Comparison of ENCODE assay signal across 16 cellular contexts in the genomic region with DNA sequence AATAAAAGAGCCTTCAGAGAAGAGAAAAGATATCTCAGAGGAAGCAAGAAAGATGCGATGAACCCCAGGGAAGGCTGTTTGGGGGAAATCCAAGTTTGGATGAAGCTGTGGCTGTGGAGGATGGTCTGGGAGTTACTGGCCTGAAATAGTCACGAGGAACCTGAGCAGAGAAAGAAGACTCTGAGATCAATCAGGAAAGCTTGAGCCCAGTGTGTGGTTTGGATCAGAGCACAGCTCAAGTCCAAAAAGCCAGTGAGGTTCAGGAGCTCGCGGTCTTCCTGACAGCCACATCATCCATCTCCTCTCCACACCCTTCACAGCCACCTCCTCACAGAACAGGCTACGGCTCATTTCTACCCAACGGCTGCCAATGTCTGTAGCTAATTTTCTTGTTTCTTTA.
"Had no signal": no experiment of that assay in that cellular context is flagged by ENCODE, and none has a peak within 500 bp of the region (broad histone marks: within the 10 kb centered on the region; RNA-seq: fewer than 3 reads in every experiment).

No MANE protein-coding gene starts in this region.

- H3K4me1 ChIP-seq: gastrocnemius medialis, prostate gland had no signal

- H3K4me3 ChIP-seq: gastrocnemius medialis, prostate gland had no signal

- H3K4me3 Mint-ChIP-seq: activated B cell treated with CpG ODN at 0.5 μM for 24 hours; activated CD4-positive, alpha-beta T cell treated with anti-CD3 and anti-CD28 coated beads, Interleukin-2, amount 10 ng/mL, durations not matched to agents 24 days and 14 days; activated CD8-positive, alpha-beta T cell treated with anti-CD3 and anti-CD28 coated beads, Interleukin-2, amount 10 ng/mL, durations not matched to agents 7 days and 5 days; activated naive CD4-positive, alpha-beta T cell treated with anti-CD3 and anti-CD28 coated beads, Interleukin-2, amount 50 U/mL, for 24 hours; brain; memory B cell; natural killer cell treated with Interleukin-12 subunit alpha and Interleukin-12 subunit beta and Interleukin-15 and Interleukin-18, amount 100 ng/mL, for 72 hours; stimulated activated memory B cell treated with anti-CD40 and anti-IgM and Interleukin-4, amounts not matched to agents 10 μg/mL and 1 μg/mL and 100 μg/mL, for 72 hours; type B pancreatic cell had no signal

- ATAC-seq: activated CD8-positive, alpha-beta T cell treated with anti-CD3 and anti-CD28 coated beads, Interleukin-2, amount 10 ng/mL, durations not matched to agents 7 days and 5 days; gastrocnemius medialis; natural killer cell treated with Interleukin-12 subunit alpha and Interleukin-12 subunit beta and Interleukin-15 and Interleukin-18, amount 100 ng/mL, for 72 hours; stimulated activated memory B cell treated with anti-CD40 and anti-IgM and Interleukin-4, amounts not matched to agents 10 μg/mL and 1 μg/mL and 100 μg/mL, for 72 hours had no signal

- H3K9me3 Mint-ChIP-seq: activated CD4-positive, alpha-beta T cell treated with anti-CD3 and anti-CD28 coated beads, Interleukin-2, amount 10 ng/mL, durations not matched to agents 24 days and 14 days; natural killer cell treated with Interleukin-12 subunit alpha and Interleukin-12 subunit beta and Interleukin-15 and Interleukin-18, amount 100 ng/mL, for 72 hours; type B pancreatic cell had no signal

- H3K27ac ChIP-seq: gastrocnemius medialis, prostate gland had no signal

- H3K9me3 ChIP-seq: gastrocnemius medialis, prostate gland had no signal

- H3K4me1 Mint-ChIP-seq: activated B cell treated with CpG ODN at 0.5 μM for 24 hours; activated CD4-positive, alpha-beta T cell treated with anti-CD3 and anti-CD28 coated beads, Interleukin-2, amount 10 ng/mL, durations not matched to agents 24 days and 14 days; activated naive CD4-positive, alpha-beta T cell treated with anti-CD3 and anti-CD28 coated beads, Interleukin-2, amount 50 U/mL, for 24 hours; brain; memory B cell; stimulated activated memory B cell treated with anti-CD40 and anti-IgM and Interleukin-4, amounts not matched to agents 10 μg/mL and 1 μg/mL and 100 μg/mL, for 72 hours had no signal

- DNase-seq: activated B cell treated with CpG ODN at 0.5 μM for 24 hours; activated CD4-positive, alpha-beta T cell treated with anti-CD3 and anti-CD28 coated beads, Interleukin-2, amount 10 ng/mL, durations not matched to agents 24 days and 14 days; activated CD8-positive, alpha-beta memory T cell treated with anti-CD3 and anti-CD28 coated beads, Interleukin-2, amount 50 U/mL, for 4 hours; activated CD8-positive, alpha-beta T cell treated with anti-CD3 and anti-CD28 coated beads, Interleukin-2, amount 10 ng/mL, durations not matched to agents 7 days and 5 days; activated effector memory CD4-positive, alpha-beta T cell treated with anti-CD3 and anti-CD28 coated beads, Interleukin-2, amount 50 U/mL, for 16 hours; activated T-cell treated with anti-CD3 and anti-CD28 coated beads, Interleukin-2, amount 50 U/mL, for 48 hours; effector CD8-positive, alpha-beta T cell; gastrocnemius medialis; occipital lobe had no signal

- H3K36me3 Mint-ChIP-seq: activated naive CD4-positive, alpha-beta T cell treated with anti-CD3 and anti-CD28 coated beads, Interleukin-2, amount 50 U/mL, for 24 hours; brain; natural killer cell treated with Interleukin-12 subunit alpha and Interleukin-12 subunit beta and Interleukin-15 and Interleukin-18, amount 100 ng/mL, for 72 hours; stimulated activated memory B cell treated with anti-CD40 and anti-IgM and Interleukin-4, amounts not matched to agents 10 μg/mL and 1 μg/mL and 100 μg/mL, for 72 hours; type B pancreatic cell had no signal

- H3K36me3 ChIP-seq: gastrocnemius medialis, prostate gland had no signal

- H3K27ac Mint-ChIP-seq: activated B cell treated with CpG ODN at 0.5 μM for 24 hours; activated CD4-positive, alpha-beta T cell treated with anti-CD3 and anti-CD28 coated beads, Interleukin-2, amount 10 ng/mL, durations not matched to agents 24 days and 14 days; activated CD8-positive, alpha-beta T cell treated with anti-CD3 and anti-CD28 coated beads, Interleukin-2, amount 10 ng/mL, durations not matched to agents 7 days and 5 days; activated naive CD4-positive, alpha-beta T cell treated with anti-CD3 and anti-CD28 coated beads, Interleukin-2, amount 50 U/mL, for 24 hours; memory B cell; natural killer cell treated with Interleukin-12 subunit alpha and Interleukin-12 subunit beta and Interleukin-15 and Interleukin-18, amount 100 ng/mL, for 72 hours; stimulated activated memory B cell treated with anti-CD40 and anti-IgM and Interleukin-4, amounts not matched to agents 10 μg/mL and 1 μg/mL and 100 μg/mL, for 72 hours; type B pancreatic cell had no signal

- H3K27me3 ChIP-seq: gastrocnemius medialis had no signal
